In the genomic region with DNA sequence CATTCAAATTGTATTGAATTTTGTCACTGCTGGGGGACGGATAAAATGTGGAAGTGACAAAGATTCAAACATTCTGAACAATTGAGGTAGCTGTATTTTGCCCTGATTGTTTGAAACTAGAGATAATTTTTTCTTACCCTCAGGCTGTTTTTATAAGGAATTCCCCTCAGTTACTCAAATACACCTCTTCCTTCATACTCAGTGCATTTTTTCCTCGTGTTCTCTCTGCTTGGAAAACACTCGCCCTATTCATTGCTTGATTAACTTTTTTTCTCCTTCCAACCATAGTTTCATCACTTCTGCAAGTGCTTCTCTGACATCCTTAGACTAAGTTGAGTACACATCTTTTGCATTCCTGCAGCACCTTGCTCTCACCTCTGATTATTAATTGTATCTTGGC, we compare ENCODE assay signal across 8 cellular contexts.
DNase-seq lines count a peak whose midpoint lies in the region; ATAC-seq, FAIRE-seq and TF ChIP-seq lines count a peak whose summit lies in the region.
"Not testable (repeated sequence)": the region's sequence is repeated elsewhere in the genome, so short reads cannot be mapped to it uniquely, and the experiment has no call there.

No MANE protein-coding gene starts in this region.

- intact Hi-C loops in Panc1 (cut with micrococcal nuclease; ENCODE audit: unreplicated experiment) = not testable (repeated sequence)

- H2BK120ac ChIP-seq in H1 (replicated peaks; ENCODE audit: low read depth, low read length) = not testable (repeated sequence)

- not testable (repeated sequence) for H2AFZ ChIP-seq in H1 (ENCODE audit: low read length)

- in situ Hi-C loops in Caki2 (cut with HindIII; ENCODE audit: low pct_unique_long_range_greater_than_20kb, low sequenced_read_pairs); Panc1 (cut with HindIII; ENCODE audit: low pct_unique_long_range_greater_than_20kb, low sequenced_read_pairs): not testable (repeated sequence)

- not testable (repeated sequence) for H3K23ac ChIP-seq in H1 (ENCODE audit: insufficient read length)

- not testable (repeated sequence) for H4K20me1 ChIP-seq in H1 (replicated peaks in 1 of 2; ENCODE audit: control insufficient read depth in 1 of 2, insufficient read depth in 2 of 2, low read length in 2 of 2)

- TF ChIP-seq POLR2A in GM12892 (IDR thresholded peaks at IDR 0.05; ENCODE audit: low read depth, low read length); H54 (IDR thresholded peaks at IDR 0.05; ENCODE audit: low read depth, low read length); H1 (IDR thresholded peaks at IDR 0.05; ENCODE audit: control extremely low read depth in 1 of 2, low read depth in 2 of 2, low read length in 2 of 2): not testable (repeated sequence)

- H2BK5ac ChIP-seq in H1 (ENCODE audit: low read depth, low read length) = not testable (repeated sequence)

- not testable (repeated sequence) for H2AK5ac ChIP-seq in H1 (ENCODE audit: low read depth, low read length)

- POLR2A ChIA-PET in Panc1 (lab: Charles Lee); H1 (lab: Charles Lee; ENCODE audit: partially characterized antibody): not testable (repeated sequence)

- H3K79me2 ChIP-seq in H1 (ENCODE audit: control insufficient read depth in 1 of 2, insufficient read depth in 2 of 2, low read length in 2 of 2) = not testable (repeated sequence)

- not testable (repeated sequence) for H4K91ac ChIP-seq in H1 (replicated peaks; ENCODE audit: insufficient read length, low read length)

- not testable (repeated sequence) for H3K4me3 ChIP-seq in Panc1 (ENCODE audit: low read depth in 2 of 2, low read length in 2 of 2); H1 (ENCODE audit: extremely low read depth in 1 of 4, insufficient read depth in 2 of 4, low read depth in 3 of 4, low read length in 4 of 4)

- not testable (repeated sequence) for BruUV-seq in Panc1 (replicated peaks; lab: Mats Ljungman, UMichigan)

- H3K79me1 ChIP-seq in H1 (ENCODE audit: low read depth, low read length) = not testable (repeated sequence)

- not testable (repeated sequence) for TF ChIP-seq EP300 in H1 (IDR thresholded peaks at IDR 0.05; ENCODE audit: borderline replicate concordance in 1 of 2, low read depth in 2 of 2, low read length in 2 of 2)

- not testable (repeated sequence) for TF ChIP-seq RAD21 in H1 (IDR thresholded peaks at IDR 0.05 in 1 of 2, conservative IDR thresholded peaks at IDR 0.05 in 1 of 2; ENCODE audit: low read depth in 2 of 2, low read length in 2 of 2)

- WGBS in H1 (ENCODE audit: extremely low coverage in 1 of 2, insufficient coverage in 1 of 2, insufficient read length in 1 of 2, insufficient replicate concordance in 2 of 2, low coverage in 1 of 2, low lambda C conversion rate in 2 of 2, missing lambda C conversion rate in 1 of 2), 2 experiments = 81% methylated on average over 3 of the region's 3 CpGs; no CpG with 5 or more reads in 1 of the 2 experiments

- not testable (repeated sequence) for H3K56ac ChIP-seq in H1 (replicated peaks; ENCODE audit: insufficient read length, low read depth, low read length)

- H3K9me3 ChIP-seq in Panc1 (ENCODE audit: control insufficient read depth, insufficient read depth, low read depth, low read length); H1 (ENCODE audit: insufficient read depth in 2 of 2, low read depth in 1 of 2, low read length in 1 of 2): not testable (repeated sequence)

- H3K27me3 ChIP-seq in Panc1 (ENCODE audit: control insufficient read depth, insufficient read depth, low read length); H1 (replicated peaks in 1 of 4; ENCODE audit: control insufficient read depth in 3 of 4, extremely low read depth in 1 of 4, insufficient read depth in 3 of 4, low read length in 3 of 4): not testable (repeated sequence)

- H3K4ac ChIP-seq in H1 (replicated peaks; ENCODE audit: insufficient read length, low read depth, low read length) = not testable (repeated sequence)

- not testable (repeated sequence) for H3K4me1 ChIP-seq in Panc1 (ENCODE audit: control insufficient read depth, insufficient read depth, low read length); H1 (replicated peaks in 1 of 4; ENCODE audit: control insufficient read depth in 3 of 4, insufficient read depth in 4 of 4, low read length in 3 of 4)

- H3K4me2 ChIP-seq in H1 (ENCODE audit: insufficient read depth in 1 of 2, low read depth in 2 of 2, low read length in 2 of 2) = not testable (repeated sequence)

- H3K23me2 ChIP-seq in H1 (ENCODE audit: low read depth, low read length) = not testable (repeated sequence)

- not testable (repeated sequence) for H3K14ac ChIP-seq in H1 (ENCODE audit: insufficient read length)

- peak; percentile 50 for FAIRE-seq in GM12892 (lab: Jason Lieb, UNC)
- FAIRE-seq in H54 (lab: Jason Lieb, UNC) = peak; percentile 93
- FAIRE-seq in H1 (lab: Jason Lieb, UNC) = peak; percentile 97

- not testable (repeated sequence) for H3K18ac ChIP-seq in H1 (ENCODE audit: extremely low read depth, low read length)

- CTCF ChIA-PET in Panc1 (lab: Charles Lee) = not testable (repeated sequence)
- CTCF ChIA-PET in H1 (lab: Charles Lee; ENCODE audit: partially characterized antibody) = interaction anchor here (0.6 kb wide), 1 partner anchor 355 kb away, joined by 3 read pairs; no protein-coding TSS in a partner anchor

- not testable (repeated sequence) for H3K27ac ChIP-seq in Panc1 (ENCODE audit: low read length); H1 (ENCODE audit: low read depth, low read length)

- TF ChIP-seq CTCF in Panc1 (IDR thresholded peaks at IDR 0.05); H1 (IDR thresholded peaks at IDR 0.05; ENCODE audit: control extremely low read depth in 1 of 3, insufficient read depth in 1 of 3, low read depth in 1 of 3, low read length in 3 of 3): not testable (repeated sequence)

- peak; percentile 81 for ATAC-seq in Panc1

- H2BK20ac ChIP-seq in H1 (ENCODE audit: low read length) = not testable (repeated sequence)

- not testable (repeated sequence) for H2BK12ac ChIP-seq in H1 (ENCODE audit: low read depth, low read length)

- DNase-seq in Caki2 (ENCODE audit: low read depth) (peak; percentile 22), astrocyte of the hippocampus (ENCODE audit: low read depth, low spot score) (peak; percentile 1), foreskin melanocyte (peak; percentile 27), renal cortical epithelial cell (ENCODE audit: low read depth) (peak; percentile 16)
- DNase-seq in GM12892 (ENCODE audit: insufficient read length); H54 (ENCODE audit: insufficient read length, low spot score); Panc1 (ENCODE audit: low read depth, low spot score); H1 (ENCODE audit: low read depth in 1 of 2, low spot score in 2 of 2): not testable (repeated sequence)

- H2BK15ac ChIP-seq in H1 (ENCODE audit: low read length) = not testable (repeated sequence)

- not testable (repeated sequence) for H3K9ac ChIP-seq in H1 (replicated peaks in 1 of 4; ENCODE audit: extremely low read depth in 1 of 4, low read depth in 3 of 4, low read length in 3 of 4)

- H3K36me3 ChIP-seq in Panc1 (ENCODE audit: control insufficient read depth, insufficient read depth, low read length); H1 (ENCODE audit: control insufficient read depth in 2 of 4, insufficient read depth in 4 of 4, low read length in 3 of 4): not testable (repeated sequence)

- not testable (repeated sequence) for H4K5ac ChIP-seq in H1 (ENCODE audit: insufficient read length, low read depth, low read length)

- not testable (repeated sequence) for H4K8ac ChIP-seq in H1 (ENCODE audit: extremely low read depth, insufficient read depth, low read length)
